19 cellular contexts compared by ENCODE assay signal in the genomic region with DNA sequence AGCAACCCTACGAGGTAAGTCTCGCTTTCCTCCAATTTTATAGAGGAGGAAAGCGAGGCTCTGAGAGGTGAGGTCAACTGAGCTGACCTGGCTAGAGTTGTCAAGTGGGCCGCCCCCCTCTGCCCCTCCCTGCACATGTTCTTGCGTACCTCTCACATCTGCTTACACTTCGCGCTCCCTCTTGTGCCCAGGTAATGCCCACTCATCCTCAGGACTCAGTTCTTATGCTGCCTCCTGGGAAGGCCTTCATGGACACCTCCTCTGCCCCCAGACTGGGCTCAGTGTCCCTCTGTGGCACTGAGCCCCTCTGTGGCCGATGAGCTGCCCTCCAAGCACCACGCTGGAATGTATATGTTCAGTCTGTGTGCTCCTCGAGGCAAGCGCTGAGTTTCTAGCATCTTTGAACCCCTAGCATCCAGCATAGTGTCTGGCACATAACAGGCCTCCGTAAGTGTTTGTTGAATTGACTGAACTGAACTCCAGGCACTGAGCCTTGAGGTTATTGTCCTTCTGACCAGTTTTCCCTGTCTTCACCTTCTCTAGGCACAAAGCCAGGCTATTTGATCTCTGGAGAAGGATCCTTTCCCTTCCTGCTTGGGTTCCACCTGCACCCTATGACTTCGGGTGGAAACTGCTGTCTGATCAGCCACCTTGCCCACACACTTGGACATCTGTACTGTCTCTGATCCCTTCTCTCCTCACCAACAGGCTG. TPM values are rescaled to one million over a fixed set of nuclear protein-coding genes. Genes with fewer than 3 reads are reported as not detected.
DNase-seq lines count a peak whose midpoint lies in the region; ATAC-seq and TF ChIP-seq lines count a peak whose summit lies in the region.
"Had no signal": no experiment of that assay in that cellular context is flagged by ENCODE, and none has a peak within 500 bp of the region (broad histone marks: within the 10 kb centered on the region; RNA-seq: fewer than 3 reads in every experiment).

No MANE protein-coding gene starts in this region.

- H3K9me3 Mint-ChIP-seq in stimulated activated naive CD8-positive, alpha-beta T cell treated with anti-CD3 and anti-CD28 coated beads, Interleukin-15, amount 100 ng/mL, for 72 hours, result no peaks in the 10 kb centered on the region
- H3K9me3 Mint-ChIP-seq in MCF 10A (ENCODE audit: unreplicated experiment) (peaks cover 7% of the 10 kb centered on the region), nephron progenitor cell (no peaks in the 10 kb centered on the region), osteocyte (ENCODE audit: unreplicated experiment) (no peaks in the 10 kb centered on the region)
- H3K9me3 Mint-ChIP-seq: IgD-negative memory B cell had no signal

- peak overlapping the region; percentile 35 to 93 for H3K27ac Mint-ChIP-seq in stimulated activated naive CD8-positive, alpha-beta T cell treated with anti-CD3 and anti-CD28 coated beads, Interleukin-15, amount 100 ng/mL, for 72 hours
- H3K27ac Mint-ChIP-seq in MCF 10A (ENCODE audit: low read depth, unreplicated experiment) (peak overlapping the region; percentile 96), nephron progenitor cell (peak overlapping the region; percentile 97), osteocyte (ENCODE audit: unreplicated experiment) (no peak overlapping the region)
- H3K27ac Mint-ChIP-seq: IgD-negative memory B cell had no signal

- POLR2A ChIA-PET in MCF 10A (lab: Yijun Ruan, JAX), result interaction anchor here (6.6 to 7.5 kb wide), 2 partner anchors 14 kb away, joined by 75 to 85 read pairs; a partner anchor contains a TSS

- CTCF ChIA-PET in MCF 10A (lab: Yijun Ruan, JAX), result interaction anchor here (0.6 to 0.9 kb wide), 4 partner anchors 28 to 387 kb away, joined by 3 to 6 read pairs (median 4); a partner anchor contains a TSS

- no peak for ATAC-seq in stimulated activated naive CD8-positive, alpha-beta T cell treated with anti-CD3 and anti-CD28 coated beads, Interleukin-15, amount 100 ng/mL, for 72 hours
- ATAC-seq in stimulated activated naive CD8-positive, alpha-beta T cell treated with anti-CD3 and anti-CD28 coated beads, Interleukin-15, Interleukin-2, amounts not matched to agents 100 U/mL and 50 U/mL, for 24 hours, result no peak
- ATAC-seq in HG02981 (IDR thresholded peaks at IDR 0.05; ENCODE audit: unreplicated experiment), result no peak
- ATAC-seq: mucosa of descending colon had no signal

- no TSS peak for BruUV-seq in MCF 10A (replicated peaks; lab: Mats Ljungman, UMichigan)

- H3K27me3 Mint-ChIP-seq in stimulated activated naive CD8-positive, alpha-beta T cell treated with anti-CD3 and anti-CD28 coated beads, Interleukin-15, amount 100 ng/mL, for 72 hours, result no peaks in the 10 kb centered on the region
- H3K27me3 Mint-ChIP-seq in MCF 10A (ENCODE audit: insufficient read depth, unreplicated experiment), result no peaks in the 10 kb centered on the region
- H3K27me3 Mint-ChIP-seq in nephron progenitor cell (ENCODE audit: low read depth, poor library complexity), result no peaks in the 10 kb centered on the region
- H3K27me3 Mint-ChIP-seq in osteocyte (ENCODE audit: unreplicated experiment), result no peaks in the 10 kb centered on the region
- H3K27me3 Mint-ChIP-seq: IgD-negative memory B cell had no signal

- H3K4me3 Mint-ChIP-seq in stimulated activated naive CD8-positive, alpha-beta T cell treated with anti-CD3 and anti-CD28 coated beads, Interleukin-15, amount 100 ng/mL, for 72 hours, result no peak overlapping the region
- H3K4me3 Mint-ChIP-seq in MCF 10A (ENCODE audit: unreplicated experiment), result peak overlapping the region; percentile 45
- H3K4me3 Mint-ChIP-seq in nephron progenitor cell, result peak overlapping the region; percentile 54
- no peak overlapping the region for H3K4me3 Mint-ChIP-seq in osteocyte (ENCODE audit: unreplicated experiment)

- TF ChIP-seq CTCF in MCF 10A (IDR thresholded peaks at IDR 0.05; ENCODE audit: unreplicated experiment), result no peak
- no peak for TF ChIP-seq CTCF in nephron progenitor cell (IDR thresholded peaks at IDR 0.05)
- TF ChIP-seq CTCF in osteocyte (IDR thresholded peaks at IDR 0.05), result no peak

- intact Hi-C loops in MCF 10A (cut with micrococcal nuclease), result loop anchor here (1.0 kb wide), 1 partner anchor 17 kb away; no protein-coding TSS in a partner anchor

- no peak for DNase-seq in stimulated activated naive CD8-positive, alpha-beta T cell treated with anti-CD3 and anti-CD28 coated beads, Interleukin-15, amount 100 ng/mL, for 72 hours
- DNase-seq in stimulated activated naive CD8-positive, alpha-beta T cell treated with anti-CD3 and anti-CD28 coated beads, Interleukin-15, Interleukin-2, amounts not matched to agents 100 U/mL and 50 U/mL, for 24 hours, result no peak
- no peak for DNase-seq in MCF 10A (ENCODE audit: unreplicated experiment)
- no peak for DNase-seq in nephron progenitor cell
- DNase-seq in osteocyte (ENCODE audit: extremely low spot score, unreplicated experiment), result no peak
- no peak for DNase-seq in NCI-H2227 treated with DMSO at 0.1 percent for 48 hours (lab: John Stamatoyannopoulos, UW)
- DNase-seq in KG1 (lab: John Stamatoyannopoulos, UW), result no peak
- DNase-seq: anterior cingulate cortex; cortex of kidney; erythroblast; mucosa of descending colon; NCI-H1092 treated with DMSO at 0.1 percent for 48 hours; NCI-H2171; ovary; small intestine; stimulated activated naive CD4-positive, alpha-beta T cell had no signal

- peaks cover 7% of the 10 kb centered on the region for H3K4me1 Mint-ChIP-seq in stimulated activated naive CD8-positive, alpha-beta T cell treated with anti-CD3 and anti-CD28 coated beads, Interleukin-15, amount 100 ng/mL, for 72 hours
- H3K4me1 Mint-ChIP-seq in MCF 10A (ENCODE audit: insufficient read depth, unreplicated experiment), result peaks cover 31% of the 10 kb centered on the region
- H3K4me1 Mint-ChIP-seq in nephron progenitor cell, result peaks cover 31% of the 10 kb centered on the region
- H3K4me1 Mint-ChIP-seq in osteocyte (ENCODE audit: unreplicated experiment), result peaks cover 5% of the 10 kb centered on the region

- H3K36me3 Mint-ChIP-seq in MCF 10A (ENCODE audit: insufficient read depth, unreplicated experiment) (peaks cover 30% of the 10 kb centered on the region), nephron progenitor cell (ENCODE audit: low read depth) (peaks cover 41% of the 10 kb centered on the region), osteocyte (ENCODE audit: unreplicated experiment) (peaks cover 29% of the 10 kb centered on the region)

RNA-seq across cellular contexts. Expression of a gene that starts 13.5 kb away (rescaled TPM):
- total RNA-seq in MCF 10A (2022), result 54.9 and 55.6 TPM in 2 replicates
- total RNA-seq in osteocyte, result 85.1 and 87.4 TPM in 2 replicates

RNA-seq across cellular contexts. Expression of a gene that starts 19.0 kb away (rescaled TPM):
- total RNA-seq in MCF 10A (2022) (253 and 294 TPM in 2 replicates), osteocyte (285 and 296 TPM in 2 replicates)

RNA-seq across cellular contexts. Expression of a gene that starts 27.2 kb away (rescaled TPM):
- total RNA-seq in MCF 10A (2022), result 0.88 and 1.5 TPM in 2 replicates
- total RNA-seq in osteocyte, result 0.67 and 1.1 TPM in 2 replicates
- total RNA-seq: SJSA1 had no signal

Comparison
In these comparisons a context has a peak if more than half of its experiments do, and no peak if none do; other contexts are left out.
1. H3K4me3 Mint-ChIP-seq: peak in MCF 10A (single experiment) and nephron progenitor cell (single experiment); none in stimulated activated naive CD8-positive, alpha-beta T cell treated with anti-CD3 and anti-CD28 coated beads, Interleukin-15, amount 100 ng/mL, for 72 hours (0 of 2) and osteocyte (single experiment).